9 cellular contexts compared by ENCODE assay signal in genomic region chr16:53546988-53547391, GRCh38. TPM values are rescaled to one million over a fixed set of nuclear protein-coding genes. Genes with fewer than 3 reads are reported as not detected.
DNase-seq lines count a peak whose midpoint lies in the region; ATAC-seq and TF ChIP-seq lines count a peak whose summit lies in the region.
"Had no signal": no experiment of that assay in that cellular context is flagged by ENCODE, and none has a peak within 500 bp of the region (broad histone marks: within the 10 kb centered on the region; RNA-seq: fewer than 3 reads in every experiment).

No MANE protein-coding gene starts in this region.

- no peak overlapping the region for H3K27ac ChIP-seq in gastroesophageal sphincter

- peaks cover 50% of the 10 kb centered on the region for H3K27me3 ChIP-seq in gastroesophageal sphincter

- TF ChIP-seq CTCF in AG04449 (IDR thresholded peaks at IDR 0.05; ENCODE audit: insufficient read depth, low read length, missing control alignments) = peak; percentile 1
- peak; percentile 72 for TF ChIP-seq CTCF in GM12873 (IDR thresholded peaks at IDR 0.05; ENCODE audit: insufficient read depth, low read depth, low read length, missing control alignments)
- no peak for TF ChIP-seq CTCF in fibroblast of mammary gland (conservative IDR thresholded peaks at IDR 0.05; ENCODE audit: control insufficient read depth, insufficient read depth, low read depth, low read length)
- TF ChIP-seq CTCF in gastroesophageal sphincter (IDR thresholded peaks at IDR 0.05) = no peak

- TF ChIP-seq EP300 in gastroesophageal sphincter (IDR thresholded peaks at IDR 0.05) = no peak

- POLR2A ChIA-PET in AG04449 (lab: Yijun Ruan, JAX) = no interaction called here

- ATAC-seq in GM21576 (IDR thresholded peaks at IDR 0.05; ENCODE audit: unreplicated experiment) (no peak), GM19324 (IDR thresholded peaks at IDR 0.05; ENCODE audit: low FRiP score, unreplicated experiment) (no peak), HG03565 (IDR thresholded peaks at IDR 0.05; ENCODE audit: unreplicated experiment) (no peak), gastroesophageal sphincter (no peak)

- no peak for TF ChIP-seq POLR2A in gastroesophageal sphincter (IDR thresholded peaks at IDR 0.05)

- H3K9me3 ChIP-seq in gastroesophageal sphincter = no peaks in the 10 kb centered on the region

- CTCF ChIA-PET in AG04449 (lab: Yijun Ruan, JAX) = interaction anchor here (1.2 to 5.4 kb wide), 2 partner anchors 227 to 1711 kb away, joined by 4 to 29 read pairs; no protein-coding TSS in a partner anchor

- H3K4me3 ChIP-seq in AG04449 (ENCODE audit: low read depth, low read length) = no peak overlapping the region
- H3K4me3 ChIP-seq in fibroblast of mammary gland (ENCODE audit: control insufficient read depth, low read depth, low read length) = no peak overlapping the region
- no peak overlapping the region for H3K4me3 ChIP-seq in gastroesophageal sphincter

- peaks cover 0 to 10% (median 0%) of the 10 kb centered on the region in 3 donors for H3K4me1 ChIP-seq in gastroesophageal sphincter

- no peaks in the 10 kb centered on the region for H3K36me3 ChIP-seq in gastroesophageal sphincter

- DNase-seq in AG04449 (ENCODE audit: low read depth, low spot score) (no peak), NCI-H2227 treated with DMSO at 0.1 percent for 48 hours (lab: John Stamatoyannopoulos, UW) (peak; percentile 26), fibroblast of mammary gland (ENCODE audit: low read depth) (peak; percentile 12)
- DNase-seq: T1000 had no signal

- 40 to 50% methylated on average over 1 to 3 of the region's 4 CpGs for WGBS in gastroesophageal sphincter (ENCODE audit: low coverage in 1 of 2), 2 donors

RNA-seq across cellular contexts. Expression of gene AKTIP, which starts 44.0 kb away (rescaled TPM):
- total RNA-seq in gastroesophageal sphincter = 10 to 100 TPM; 53.2 to 63.6 (median 59.5) TPM

Comparison
In these comparisons a context has a peak if more than half of its experiments do, and no peak if none do; other contexts are left out.
1. CTCF ChIP-seq: peak in AG04449 (single experiment) and GM12873 (single experiment); none in fibroblast of mammary gland (single experiment) and gastroesophageal sphincter (0 of 4).